ENCODE assay signal across 20 cellular contexts in genomic region chr1:235342471-235342870, GRCh38. TPM values are rescaled to one million over a fixed set of nuclear protein-coding genes. Genes with fewer than 3 reads are reported as not detected.
DNase-seq lines count a peak whose midpoint lies in the region; ATAC-seq and TF ChIP-seq lines count a peak whose summit lies in the region.
"Had no signal": no experiment of that assay in that cellular context is flagged by ENCODE, and none has a peak within 500 bp of the region (broad histone marks: within the 10 kb centered on the region; RNA-seq: fewer than 3 reads in every experiment).

No MANE protein-coding gene starts in this region.

- no peak overlapping the region for H3K4me3 Mint-ChIP-seq in activated naive CD8-positive, alpha-beta T cell
- H3K4me3 Mint-ChIP-seq in activated naive CD8-positive, alpha-beta T cell treated with anti-CD3 and anti-CD28 coated beads, Interleukin-2, amount 50 U/mL, for 24 hours, result no peak overlapping the region
- no peak overlapping the region for H3K4me3 Mint-ChIP-seq in neural progenitor cell

- no peaks in the 10 kb centered on the region for H3K27me3 Mint-ChIP-seq in activated naive CD8-positive, alpha-beta T cell
- H3K27me3 Mint-ChIP-seq in activated naive CD8-positive, alpha-beta T cell treated with anti-CD3 and anti-CD28 coated beads, Interleukin-2, amount 50 U/mL, for 24 hours, result no peaks in the 10 kb centered on the region
- H3K27me3 Mint-ChIP-seq in neural progenitor cell (ENCODE audit: insufficient read depth, low read depth), result no peaks in the 10 kb centered on the region

- H3K27ac Mint-ChIP-seq in activated naive CD8-positive, alpha-beta T cell, result peak overlapping the region; percentile 41
- no peak overlapping the region for H3K27ac Mint-ChIP-seq in activated naive CD8-positive, alpha-beta T cell treated with anti-CD3 and anti-CD28 coated beads, Interleukin-2, amount 50 U/mL, for 24 hours
- H3K27ac Mint-ChIP-seq in neural progenitor cell, result no peak overlapping the region

- ATAC-seq in activated naive CD8-positive, alpha-beta T cell treated with anti-CD3 and anti-CD28 coated beads, Interleukin-2, amount 50 U/mL, for 24 hours, result no peak
- ATAC-seq in GM19455 (IDR thresholded peaks at IDR 0.05; ENCODE audit: unreplicated experiment) (no peak), HG02840 (IDR thresholded peaks at IDR 0.05; ENCODE audit: low FRiP score, unreplicated experiment) (no peak)

- 0 out of 2 replicates have a peak overlapping the region, but pooled peaks have one; percentile 3 for H3K27ac ChIP-seq in SK-N-MC
- H3K27ac ChIP-seq in neural progenitor cell, result peak overlapping the region; percentile 64
- H3K27ac ChIP-seq: SJCRH30 had no signal

- H3K4me3 ChIP-seq in SK-N-MC (no peak overlapping the region), neural progenitor cell (no peak overlapping the region)
- H3K4me3 ChIP-seq: SJCRH30 had no signal

- H3F3A ChIP-seq in neural progenitor cell (ENCODE audit: low read depth), result peaks cover 30% of the 10 kb centered on the region

- H3K9ac ChIP-seq in SK-N-MC (ENCODE audit: insufficient read length) (no peak overlapping the region), neural progenitor cell (no peak overlapping the region)

- H3K4me1 Mint-ChIP-seq in activated naive CD8-positive, alpha-beta T cell (ENCODE audit: low read depth), result peaks cover 11% of the 10 kb centered on the region
- peaks cover 17% of the 10 kb centered on the region for H3K4me1 Mint-ChIP-seq in activated naive CD8-positive, alpha-beta T cell treated with anti-CD3 and anti-CD28 coated beads, Interleukin-2, amount 50 U/mL, for 24 hours
- no peaks in the 10 kb centered on the region for H3K4me1 Mint-ChIP-seq in neural progenitor cell

- H4K20me1 ChIP-seq in neural progenitor cell (ENCODE audit: low read depth), result no peaks in the 10 kb centered on the region

- H3K9me3 Mint-ChIP-seq in activated naive CD8-positive, alpha-beta T cell (ENCODE audit: low read depth), result no peaks in the 10 kb centered on the region
- no peaks in the 10 kb centered on the region for H3K9me3 Mint-ChIP-seq in activated naive CD8-positive, alpha-beta T cell treated with anti-CD3 and anti-CD28 coated beads, Interleukin-2, amount 50 U/mL, for 24 hours
- H3K9me3 Mint-ChIP-seq in neural progenitor cell, result no peaks in the 10 kb centered on the region

- H3K36me3 Mint-ChIP-seq in activated naive CD8-positive, alpha-beta T cell, result peaks cover 11% of the 10 kb centered on the region
- peaks cover 25% of the 10 kb centered on the region for H3K36me3 Mint-ChIP-seq in activated naive CD8-positive, alpha-beta T cell treated with anti-CD3 and anti-CD28 coated beads, Interleukin-2, amount 50 U/mL, for 24 hours (ENCODE audit: low read depth)
- H3K36me3 Mint-ChIP-seq in neural progenitor cell, result peaks cover 30% of the 10 kb centered on the region

- no peak for TF ChIP-seq CTCF in neural progenitor cell (IDR thresholded peaks at IDR 0.05)

- peaks cover 14% of the 10 kb centered on the region for H3K4me1 ChIP-seq in neural progenitor cell
- H3K4me1 ChIP-seq: BE2C, SJCRH30 had no signal

- H3K36me3 ChIP-seq in SK-N-MC (ENCODE audit: insufficient read depth, low read length) (peaks cover 20% of the 10 kb centered on the region), neural progenitor cell (peaks cover 8% of the 10 kb centered on the region)
- H3K36me3 ChIP-seq: SJCRH30 had no signal

- H3K9me3 ChIP-seq in SK-N-MC (ENCODE audit: low read depth, low read length) (no peaks in the 10 kb centered on the region), neural progenitor cell (ENCODE audit: low read depth) (no peaks in the 10 kb centered on the region)
- H3K9me3 ChIP-seq: BE2C, SJCRH30 had no signal

- peak overlapping the region; percentile 22 for H3K4me2 ChIP-seq in neural progenitor cell

- H3K27me3 ChIP-seq in neural progenitor cell, result no peaks in the 10 kb centered on the region
- H3K27me3 ChIP-seq: BE2C, SJCRH30 had no signal

- peaks cover 15% of the 10 kb centered on the region for H3K79me2 ChIP-seq in neural progenitor cell (ENCODE audit: low read depth)

- no peak overlapping the region for H2AFZ ChIP-seq in neural progenitor cell (replicated peaks)

- DNase-seq in activated naive CD8-positive, alpha-beta T cell treated with anti-CD3 and anti-CD28 coated beads, Interleukin-2, amount 50 U/mL, for 24 hours, result no peak
- DNase-seq in NCI-H524 (lab: John Stamatoyannopoulos, UW), result peak; percentile 53 to 76
- no peak for DNase-seq in SK-N-MC (ENCODE audit: low read depth, low spot score)
- no peak for DNase-seq in neural progenitor cell (ENCODE audit: low spot score)
- no peak for DNase-seq in MV-4-11 (lab: John Stamatoyannopoulos, UW)
- DNase-seq: BE2C; DMS 273 treated with DMSO at 0.1 percent for 48 hours; DMS79 treated with DMSO at 0.1 percent for 48 hours; GOT3; MM.1S; NCI-H1092; NCI-H1436; NCI-H187 treated with DMSO at 0.1 percent for 48 hours; NCI-H2107; NCI-H446 treated with DMSO at 0.1 percent for 48 hours; NK-92 treated with Interleukin-12 subunit alpha and Interleukin-12 subunit beta, amount 100 ng/mL, for 24 hours; SJCRH30 had no signal

RNA-seq across cellular contexts. Expression of gene GGPS1, which starts 14.1 kb away (rescaled TPM):
- 52.5 and 65.1 TPM in 2 replicates for total RNA-seq in neural progenitor cell (ENCODE audit: low replicate concordance)

RNA-seq across cellular contexts. Expression of gene ARID4B, which starts 14.5 kb away (rescaled TPM):
- 38.5 and 65.8 TPM in 2 replicates for total RNA-seq in neural progenitor cell (ENCODE audit: low replicate concordance)

RNA-seq across cellular contexts. Expression of gene TBCE, which starts 24.8 kb away (rescaled TPM):
- 29.8 and 41.3 TPM in 2 replicates for total RNA-seq in neural progenitor cell (ENCODE audit: low replicate concordance)

Comparison
In these comparisons a context has a peak if more than half of its experiments do, and no peak if none do; other contexts are left out.
1. DNase-seq: peak in NCI-H524 (2 of 2); none in activated naive CD8-positive, alpha-beta T cell treated with anti-CD3 and anti-CD28 coated beads, Interleukin-2, amount 50 U/mL, for 24 hours (single experiment), SK-N-MC (single experiment), neural progenitor cell (single experiment) and MV-4-11 (single experiment).